Comparison of ENCODE assay signal across 9 cellular contexts in genomic region chr3:19934098-19934566, GRCh38. TPM values are rescaled to one million over a fixed set of nuclear protein-coding genes. Genes with fewer than 3 reads are reported as not detected.
DNase-seq lines count a peak whose midpoint lies in the region; ATAC-seq and TF ChIP-seq lines count a peak whose summit lies in the region.
"Had no signal": no experiment of that assay in that cellular context is flagged by ENCODE, and none has a peak within 500 bp of the region (broad histone marks: within the 10 kb centered on the region; RNA-seq: fewer than 3 reads in every experiment).

EFHB (minus strand) TSS chr3:19934217; CDS start chr3:19934018, 199 bp downstream.

- H3K9me3 Mint-ChIP-seq in GM23338: no peaks in the 10 kb centered on the region

- WGBS in mesenchymal stem cell: 22% methylated on average over 5 of the region's 5 CpGs

- no peak for TF ChIP-seq CTCF in GM23338 (conservative IDR thresholded peaks at IDR 0.05; ENCODE audit: low read depth in 2 of 2)

- no peaks in the 10 kb centered on the region for H4K20me1 ChIP-seq in GM23338 (replicated peaks; ENCODE audit: insufficient read depth)

- peaks cover 4% of the 10 kb centered on the region for H3K27me3 Mint-ChIP-seq in GM23338 (ENCODE audit: insufficient read depth, low read depth, poor library complexity)

- no peak within 1 kb of the TSS for H3K9ac ChIP-seq in mesenchymal stem cell (ENCODE audit: low read length)

- no peak within 1 kb of the TSS for H2BK120ac ChIP-seq in mesenchymal stem cell (ENCODE audit: low read depth, low read length)

- H3K36me3 ChIP-seq in GM23338 (ENCODE audit: insufficient read depth) (no peaks in the 10 kb centered on the region), mesenchymal stem cell (ENCODE audit: control insufficient read depth in 1 of 2, insufficient read depth in 2 of 2, low read depth in 1 of 2, low read length in 2 of 2) (no peaks in the 10 kb centered on the region)

- 0 out of 2 replicates have a peak within 1 kb of the TSS, but pooled peaks have one; percentile 34 for H3K27ac Mint-ChIP-seq in GM23338
- H3K27ac Mint-ChIP-seq: T-helper 17 cell had no signal

- H4K8ac ChIP-seq in mesenchymal stem cell (ENCODE audit: low read length): no peak within 1 kb of the TSS

- H3K4me2 ChIP-seq in GM23338 (peak within 1 kb of the TSS; percentile 77), mesenchymal stem cell (ENCODE audit: low read length, poor library complexity, severe bottlenecking) (no peak within 1 kb of the TSS)

- peak within 1 kb of the TSS; percentile 92 for H2AFZ ChIP-seq in GM23338
- no peak within 1 kb of the TSS for H2AFZ ChIP-seq in mesenchymal stem cell (ENCODE audit: low read depth, low read length)

- H3F3A ChIP-seq in GM23338 (replicated peaks; ENCODE audit: low read depth): no peaks in the 10 kb centered on the region

- peak within 1 kb of the TSS; percentile 47 for H3K4me3 ChIP-seq in GM23338
- H3K4me3 ChIP-seq in mesenchymal stem cell (ENCODE audit: insufficient read depth in 1 of 2, low read depth in 1 of 2, low read length in 2 of 2): no peak within 1 kb of the TSS

- peak; percentile 96 for DNase-seq in GM23338 (ENCODE audit: low spot score)
- peak; percentile 39 to 56 for DNase-seq in NCI-H1930 (lab: John Stamatoyannopoulos, UW)
- peak; percentile 65 for DNase-seq in amniotic epithelial cell (ENCODE audit: low read depth)
- peak; percentile 70 for DNase-seq in mesenchymal stem cell
- DNase-seq: T-helper 17 cell had no signal

- peaks cover 11% of the 10 kb centered on the region for H3K4me1 Mint-ChIP-seq in GM23338

- H3K9me2 ChIP-seq in GM23338 (ENCODE audit: insufficient read depth): no peaks in the 10 kb centered on the region

- no peaks in the 10 kb centered on the region for H3K79me2 ChIP-seq in GM23338 (replicated peaks; ENCODE audit: insufficient read depth)

- ATAC-seq in GM23338 (peak; percentile 98), HG03108 (IDR thresholded peaks at IDR 0.05; ENCODE audit: unreplicated experiment) (no peak), HG02571 (IDR thresholded peaks at IDR 0.05; ENCODE audit: unreplicated experiment) (no peak), HG03521 (IDR thresholded peaks at IDR 0.05; ENCODE audit: unreplicated experiment) (no peak), HG03378 (IDR thresholded peaks at IDR 0.05; ENCODE audit: unreplicated experiment) (no peak)
- ATAC-seq: T-helper 17 cell had no signal

- H3K4me1 ChIP-seq in GM23338 (ENCODE audit: insufficient read depth) (peaks cover 6% of the 10 kb centered on the region), mesenchymal stem cell (ENCODE audit: control insufficient read depth, insufficient read depth, low read depth, low read length) (no peaks in the 10 kb centered on the region)

- H3K23ac ChIP-seq in mesenchymal stem cell (ENCODE audit: low read length in 2 of 2): no peak within 1 kb of the TSS

- H2AK5ac ChIP-seq in mesenchymal stem cell (ENCODE audit: low read length, severe bottlenecking): no peak within 1 kb of the TSS

- H3K9me3 ChIP-seq in mesenchymal stem cell (ENCODE audit: control insufficient read depth, low read length): no peaks in the 10 kb centered on the region

- no peak within 1 kb of the TSS for H2BK15ac ChIP-seq in mesenchymal stem cell (ENCODE audit: low read depth, poor library complexity, severe bottlenecking)

- H3K27me3 ChIP-seq in GM23338 (ENCODE audit: insufficient read depth): no peaks in the 10 kb centered on the region
- H3K27me3 ChIP-seq in mesenchymal stem cell (ENCODE audit: control insufficient read depth in 1 of 2, insufficient read depth in 1 of 2, low read length in 2 of 2): peaks cover 0 to 15% of the 10 kb centered on the region in 2 experiments

- peak within 1 kb of the TSS; percentile 57; the same call in 2 of the 3 replicates for H3K4me3 Mint-ChIP-seq in GM23338
- H3K4me3 Mint-ChIP-seq: T-helper 17 cell had no signal

- no peak within 1 kb of the TSS for H2BK5ac ChIP-seq in mesenchymal stem cell (ENCODE audit: low read depth, low read length, poor library complexity, severe bottlenecking)

- H3K14ac ChIP-seq in mesenchymal stem cell (ENCODE audit: low read length in 2 of 2): no peak within 1 kb of the TSS

- no peaks in the 10 kb centered on the region for H3K36me3 Mint-ChIP-seq in GM23338 (ENCODE audit: low read depth)

- H3K4ac ChIP-seq in mesenchymal stem cell (ENCODE audit: low read depth in 1 of 2, low read length in 2 of 2): no peak within 1 kb of the TSS

- H4K91ac ChIP-seq in mesenchymal stem cell (ENCODE audit: low read length): no peak within 1 kb of the TSS

- H3K79me1 ChIP-seq in mesenchymal stem cell (replicated peaks; ENCODE audit: low read length, poor library complexity, severe bottlenecking): no peaks in the 10 kb centered on the region

- H3K27ac ChIP-seq in GM23338 (ENCODE audit: low read depth) (no peak within 1 kb of the TSS), mesenchymal stem cell (ENCODE audit: low read length, poor library complexity, severe bottlenecking) (no peak within 1 kb of the TSS)

- H3K18ac ChIP-seq in mesenchymal stem cell (ENCODE audit: low read depth in 1 of 2, low read length in 2 of 2): no peak within 1 kb of the TSS

- no peak within 1 kb of the TSS for H2BK12ac ChIP-seq in mesenchymal stem cell (ENCODE audit: low read length in 2 of 2)

TF ChIP-seq in GM23338, 12 proteins besides CTCF, POLR2A, EP300 and RAD21 (continues in another document):
- no peak for TF ChIP-seq EZH2 (IDR thresholded peaks at IDR 0.05; ENCODE audit: low read depth, unreplicated experiment)
- TF ChIP-seq JUNB (IDR thresholded peaks at IDR 0.05; ENCODE audit: unreplicated experiment): no peak
- no peak for TF ChIP-seq ETS1 (IDR thresholded peaks at IDR 0.05)
- TF ChIP-seq REST (IDR thresholded peaks at IDR 0.05; ENCODE audit: unreplicated experiment): no peak
- TF ChIP-seq ZNF114 (CRISPR knock-in tag; IDR thresholded peaks at IDR 0.05): no peak
- no peak for TF ChIP-seq CREB1 (CRISPR knock-in tag; IDR thresholded peaks at IDR 0.05; ENCODE audit: low read depth)
- TF ChIP-seq NANOG (IDR thresholded peaks at IDR 0.05; ENCODE audit: borderline replicate concordance): no peak
- no peak for TF ChIP-seq ZNF331 (CRISPR knock-in tag; IDR thresholded peaks at IDR 0.05; ENCODE audit: low read depth)

RNA-seq across cellular contexts. Expression of gene EFHB, which starts in this region (rescaled TPM):
- 0.35 and 1.0 TPM in 2 replicates for total RNA-seq in GM23338 (2014; rRNA removed; shearing (Covaris generic))
- polyA plus RNA-seq in GM23338 (2016; fragmentation: Nextera tagmentation; extraction: Ambion mirVana): 0.68 and 1.4 TPM in 2 replicates
- polyA plus RNA-seq in mesenchymal stem cell (2013, experiment 1 of 2): 0.54 TPM
- polyA plus RNA-seq in mesenchymal stem cell (2013, experiment 2 of 2): 0.82 TPM
